In the genomic region with DNA sequence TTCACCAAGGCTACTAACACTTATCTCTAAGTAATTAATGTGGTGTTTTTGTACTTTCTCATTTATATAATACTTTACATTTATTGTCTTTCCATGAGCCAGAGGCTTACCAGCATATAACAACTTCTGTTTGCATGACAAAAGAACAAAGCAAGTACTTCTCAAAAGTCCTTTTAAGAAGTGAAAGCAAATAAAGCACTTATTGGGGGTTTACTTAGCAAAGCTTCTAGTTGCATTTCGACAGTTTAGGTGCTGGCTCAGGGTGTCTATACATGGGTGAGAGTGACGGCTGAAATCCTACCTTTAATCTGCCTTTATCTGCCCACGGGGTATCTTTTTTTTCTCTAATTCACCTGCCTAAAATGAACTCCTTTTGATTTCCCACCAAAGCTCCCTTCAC, we compare ENCODE assay signal across 17 cellular contexts. TPM values are rescaled to one million over a fixed set of nuclear protein-coding genes. Genes with fewer than 3 reads are reported as not detected.
"Had no signal": no experiment of that assay in that cellular context is flagged by ENCODE, and none has a peak within 500 bp of the region (broad histone marks: within the 10 kb centered on the region; RNA-seq: fewer than 3 reads in every experiment).

No MANE protein-coding gene starts in this region.

- H3K27me3 ChIP-seq: ascending aorta, ovary, sigmoid colon, stomach, testis, upper lobe of left lung had no signal

- H3K36me3 ChIP-seq: ascending aorta, ovary, sigmoid colon, stomach, upper lobe of left lung had no signal

- H3K4me3 ChIP-seq: ascending aorta, ovary, sigmoid colon, stomach, testis, upper lobe of left lung had no signal

- H3K4me1 ChIP-seq: ascending aorta, sigmoid colon, stomach, testis had no signal

- H3K9me3 Mint-ChIP-seq: endodermal cell had no signal

- H3K4me3 Mint-ChIP-seq: activated naive CD8-positive, alpha-beta T cell treated with anti-CD3 and anti-CD28 coated beads, Interleukin-2, amount 50 U/mL, for 24 hours; endodermal cell had no signal

- H3K27ac Mint-ChIP-seq: activated naive CD8-positive, alpha-beta T cell treated with anti-CD3 and anti-CD28 coated beads, Interleukin-2, amount 50 U/mL, for 24 hours; endodermal cell had no signal

- ATAC-seq: activated naive CD8-positive, alpha-beta T cell treated with anti-CD3 and anti-CD28 coated beads, Interleukin-2, amount 50 U/mL, for 24 hours; left ventricle myocardium superior had no signal

- DNase-seq: activated naive CD4-positive, alpha-beta T cell treated with Interleukin-2 at 50 U/mL for 16 hours; activated naive CD8-positive, alpha-beta T cell treated with anti-CD3 and anti-CD28 coated beads, Interleukin-2, amount 50 U/mL, for 24 hours; activated T-cell treated with anti-CD3 and anti-CD28 coated beads for 4 hours; endodermal cell; kidney; left ventricle myocardium superior; ovary; sigmoid colon; stimulated activated CD4-positive, alpha-beta T cell treated with anti-CD3 and anti-CD28 coated beads, Interleukin-2, amount 100 ng/mL, for 24 hours; stomach; SW 1271; testis; upper lobe of left lung had no signal

- H3K27ac ChIP-seq: ascending aorta, ovary, sigmoid colon, stomach, testis had no signal

- H3K4me1 Mint-ChIP-seq: activated naive CD8-positive, alpha-beta T cell treated with anti-CD3 and anti-CD28 coated beads, Interleukin-2, amount 50 U/mL, for 24 hours had no signal

- H3K9me3 ChIP-seq: ascending aorta, ovary, sigmoid colon, stomach, testis, upper lobe of left lung had no signal

RNA-seq across cellular contexts. Expression of a gene that starts 21.0 kb away (rescaled TPM):
- total RNA-seq: dermis microvascular lymphatic vessel endothelial cell; endodermal cell; T-helper 2 cell treated with Interferon-gamma antibody and Interleukin-4, amounts not matched to agents 100 ng/mL and 5 ng/mL, for 36 hours had no signal
- polyA plus RNA-seq: neural cell had no signal
